In genomic region chr13:91539458-91540156, GRCh38 we compare ENCODE assay signal across 18 cellular contexts.
DNase-seq lines count a peak whose midpoint lies in the region; ATAC-seq and TF ChIP-seq lines count a peak whose summit lies in the region.
"Had no signal": no experiment of that assay in that cellular context is flagged by ENCODE, and none has a peak within 500 bp of the region (broad histone marks: within the 10 kb centered on the region; RNA-seq: fewer than 3 reads in every experiment).

No MANE protein-coding gene starts in this region.

- no peak overlapping the region for H3K4me3 Mint-ChIP-seq in endothelial cell (ENCODE audit: unreplicated experiment)
- no peak overlapping the region for H3K4me3 Mint-ChIP-seq in stimulated activated effector memory CD8-positive, alpha-beta T cell treated with anti-CD3 and anti-CD28 coated beads, Interleukin-12 subunit alpha, Interleukin-12 subunit beta, amount 100 ng/mL, for 72 hours
- H3K4me3 Mint-ChIP-seq: B cell; CD4-positive, alpha-beta memory T cell; IgD-negative memory B cell had no signal

- TF ChIP-seq CTCF in endothelial cell (IDR thresholded peaks at IDR 0.05; ENCODE audit: unreplicated experiment) (no peak), smooth muscle cell (IDR thresholded peaks at IDR 0.05; ENCODE audit: borderline replicate concordance, insufficient read depth, poor library complexity, severe bottlenecking) (no peak), testis (IDR thresholded peaks at IDR 0.05) (no peak)

- DNase-seq in OCI-M1 (lab: John Stamatoyannopoulos, UW) (peak; percentile 59), endothelial cell (ENCODE audit: low spot score) (no peak), smooth muscle cell (lab: John Stamatoyannopoulos, UW; ENCODE audit: unreplicated experiment) (no peak), testis (no peak)
- no peak for DNase-seq in stimulated activated effector memory CD8-positive, alpha-beta T cell treated with anti-CD3 and anti-CD28 coated beads, Interleukin-12 subunit alpha, Interleukin-12 subunit beta, amount 100 ng/mL, for 72 hours (ENCODE audit: low spot score in 2 of 2)
- DNase-seq: CD4-positive, alpha-beta memory T cell; H7; NCI-H1417 treated with DMSO at 0.1 percent for 48 hours; NCI-H2029; NCI-H2171 treated with DMSO at 0.1 percent for 48 hours; NCI-H510A; NCI-H82; Peyer's patch; SHP77 treated with DMSO at 0.1 percent for 48 hours had no signal

- peak overlapping the region; percentile 4 for H3K27ac Mint-ChIP-seq in endothelial cell (ENCODE audit: unreplicated experiment)
- no peak overlapping the region for H3K27ac Mint-ChIP-seq in stimulated activated effector memory CD8-positive, alpha-beta T cell treated with anti-CD3 and anti-CD28 coated beads, Interleukin-12 subunit alpha, Interleukin-12 subunit beta, amount 100 ng/mL, for 72 hours
- H3K27ac Mint-ChIP-seq: B cell; CD4-positive, alpha-beta memory T cell; IgD-negative memory B cell had no signal

- peaks cover 6% of the 10 kb centered on the region for H3K4me1 ChIP-seq in mesodermal cell (ENCODE audit: control insufficient read depth, insufficient read depth, low read length, poor library complexity, severe bottlenecking)
- peaks cover 14% of the 10 kb centered on the region for H3K4me1 ChIP-seq in smooth muscle cell (ENCODE audit: low read depth)
- H3K4me1 ChIP-seq in testis, result no peaks in the 10 kb centered on the region
- H3K4me1 ChIP-seq: Peyer's patch had no signal

- H3K36me3 Mint-ChIP-seq in endothelial cell (ENCODE audit: low read depth, unreplicated experiment), result no peaks in the 10 kb centered on the region
- no peaks in the 10 kb centered on the region for H3K36me3 Mint-ChIP-seq in stimulated activated effector memory CD8-positive, alpha-beta T cell treated with anti-CD3 and anti-CD28 coated beads, Interleukin-12 subunit alpha, Interleukin-12 subunit beta, amount 100 ng/mL, for 72 hours
- H3K36me3 Mint-ChIP-seq: CD4-positive, alpha-beta memory T cell; IgD-negative memory B cell had no signal

- H3K36me3 ChIP-seq in mesodermal cell (ENCODE audit: control insufficient read depth, insufficient read depth, low read length), result no peaks in the 10 kb centered on the region
- H3K36me3 ChIP-seq in smooth muscle cell (ENCODE audit: low read depth), result no peaks in the 10 kb centered on the region
- no peaks in the 10 kb centered on the region for H3K36me3 ChIP-seq in testis (ENCODE audit: low read depth, missing control alignments)
- H3K36me3 ChIP-seq: Peyer's patch had no signal

- H3F3A ChIP-seq in smooth muscle cell (ENCODE audit: low read depth), result no peaks in the 10 kb centered on the region

- H3K4me1 Mint-ChIP-seq in endothelial cell (ENCODE audit: unreplicated experiment), result peaks cover 12% of the 10 kb centered on the region
- no peaks in the 10 kb centered on the region for H3K4me1 Mint-ChIP-seq in stimulated activated effector memory CD8-positive, alpha-beta T cell treated with anti-CD3 and anti-CD28 coated beads, Interleukin-12 subunit alpha, Interleukin-12 subunit beta, amount 100 ng/mL, for 72 hours
- H3K4me1 Mint-ChIP-seq: B cell; CD4-positive, alpha-beta memory T cell; IgD-negative memory B cell had no signal

- ATAC-seq in stimulated activated effector memory CD8-positive, alpha-beta T cell treated with anti-CD3 and anti-CD28 coated beads, Interleukin-12 subunit alpha, Interleukin-12 subunit beta, amount 100 ng/mL, for 72 hours, result no peak
- no peak for ATAC-seq in HG03469 (IDR thresholded peaks at IDR 0.05; ENCODE audit: unreplicated experiment)

- H4K20me1 ChIP-seq in smooth muscle cell (ENCODE audit: low read depth), result no peaks in the 10 kb centered on the region

- no peak for TF ChIP-seq POLR2A in testis (IDR thresholded peaks at IDR 0.05)

- no peaks in the 10 kb centered on the region for H3K27me3 ChIP-seq in smooth muscle cell (ENCODE audit: low read depth)
- H3K27me3 ChIP-seq in testis, result no peaks in the 10 kb centered on the region
- H3K27me3 ChIP-seq: Peyer's patch had no signal

- intact Hi-C loops in testis (cut with DNase I; ENCODE audit: low total_unique reads), result no loop called here

- peak overlapping the region; percentile 63 for H3K27ac ChIP-seq in mesodermal cell (ENCODE audit: low read depth, low read length, severe bottlenecking)
- peak overlapping the region; percentile 18 for H3K27ac ChIP-seq in smooth muscle cell (ENCODE audit: low read depth)
- no peak overlapping the region for H3K27ac ChIP-seq in testis
- H3K27ac ChIP-seq: Peyer's patch had no signal

- peak overlapping the region; percentile 6 for H2AFZ ChIP-seq in smooth muscle cell (ENCODE audit: low read depth)

- H3K79me2 ChIP-seq in smooth muscle cell (ENCODE audit: low read depth), result no peaks in the 10 kb centered on the region

- H3K4me3 ChIP-seq in mesodermal cell (ENCODE audit: extremely low read depth, insufficient read depth, low read length, poor library complexity, severe bottlenecking), result no peak overlapping the region
- H3K4me3 ChIP-seq in smooth muscle cell, result no peak overlapping the region
- H3K4me3 ChIP-seq in testis, result no peak overlapping the region
- H3K4me3 ChIP-seq: Peyer's patch had no signal

- H3K9me3 Mint-ChIP-seq in endothelial cell (ENCODE audit: unreplicated experiment), result no peaks in the 10 kb centered on the region
- no peaks in the 10 kb centered on the region for H3K9me3 Mint-ChIP-seq in stimulated activated effector memory CD8-positive, alpha-beta T cell treated with anti-CD3 and anti-CD28 coated beads, Interleukin-12 subunit alpha, Interleukin-12 subunit beta, amount 100 ng/mL, for 72 hours

- H3K9me3 ChIP-seq in mesodermal cell (ENCODE audit: control insufficient read depth, low read length), result no peaks in the 10 kb centered on the region
- no peaks in the 10 kb centered on the region for H3K9me3 ChIP-seq in smooth muscle cell (replicated peaks; ENCODE audit: low read depth)
- H3K9me3 ChIP-seq in testis, result no peaks in the 10 kb centered on the region
- H3K9me3 ChIP-seq: Peyer's patch had no signal

- no CpG with 5 or more reads among the region's 2 CpGs for WGBS in mesodermal cell (ENCODE audit: insufficient coverage in 2 of 2), 2 experiments
- WGBS in smooth muscle cell (ENCODE audit: low lambda C conversion rate), result 83% methylated on average over 2 of the region's 2 CpGs
- WGBS in testis, 2 donors, result 70 to 92% methylated on average over 2 of the region's 2 CpGs

- H3K27me3 Mint-ChIP-seq in endothelial cell (ENCODE audit: unreplicated experiment), result peaks cover 2% of the 10 kb centered on the region
- H3K27me3 Mint-ChIP-seq: B cell; CD4-positive, alpha-beta memory T cell; IgD-negative memory B cell had no signal

- H3K9ac ChIP-seq in smooth muscle cell (ENCODE audit: low read depth), result no peak overlapping the region

- peak overlapping the region; percentile 5 for H3K4me2 ChIP-seq in smooth muscle cell

Comparison
In these comparisons a context has a peak if more than half of its experiments do, and no peak if none do; other contexts are left out.
1. H3K27ac ChIP-seq: peak in mesodermal cell (single experiment) and smooth muscle cell (single experiment); none in testis (0 of 2).